3 cellular contexts compared by ENCODE assay signal in genomic region chr19:41990028-41990427, GRCh38.
"Had no signal": no experiment of that assay in that cellular context is flagged by ENCODE, and none has a peak within 500 bp of the region (broad histone marks: within the 10 kb centered on the region; RNA-seq: fewer than 3 reads in every experiment).

No MANE protein-coding gene starts in this region.

- H3K4me3 ChIP-seq: GM12878 had no signal

- DNase-seq: GDM1, GF-D8 had no signal

- ATAC-seq: GM12878 had no signal
